In genomic region chr16:85286970-85287814, GRCh38 we compare ENCODE assay signal across 10 cellular contexts.
DNase-seq lines count a peak whose midpoint lies in the region; ATAC-seq and TF ChIP-seq lines count a peak whose summit lies in the region.
"Had no signal": no experiment of that assay in that cellular context is flagged by ENCODE, and none has a peak within 500 bp of the region (broad histone marks: within the 10 kb centered on the region; RNA-seq: fewer than 3 reads in every experiment).

No MANE protein-coding gene starts in this region.

- DNase-seq in HCT116 (ENCODE audit: low read depth, low spot score) (no peak), suprapubic skin (ENCODE audit: low spot score in 2 of 2) (peak in 1 of 2 donors; percentile 77), GM19240 (ENCODE audit: insufficient read length, low spot score) (no peak), activated gamma-delta T cell (lab: John Stamatoyannopoulos, UW) (no peak)
- no peak for DNase-seq in stimulated activated CD4-positive, alpha-beta T cell treated with anti-CD3 and anti-CD28 coated beads, Interleukin-4, amount 100 ng/mL, for 24 hours
- DNase-seq: activated naive CD4-positive, alpha-beta T cell treated with anti-CD3 and anti-CD28 coated beads, Interleukin-2, amount 10 ng/mL, durations not matched to agents 7 days and 5 days; T-helper 2 cell had no signal

- peaks cover 0 to 3% (median 0%) of the 10 kb centered on the region in 5 experiments for H3K9me3 Mint-ChIP-seq in brain
- H3K9me3 Mint-ChIP-seq: activated naive CD4-positive, alpha-beta T cell treated with anti-CD3 and anti-CD28 coated beads, Interleukin-2, amount 10 ng/mL, durations not matched to agents 7 days and 5 days had no signal

- ATAC-seq in HCT116 (peak; percentile 47), GM19467 (IDR thresholded peaks at IDR 0.05; ENCODE audit: unreplicated experiment) (no peak)

- H3K27ac Mint-ChIP-seq in brain = peak overlapping the region; percentile 83 to 97 (median 93)
- H3K27ac Mint-ChIP-seq: activated naive CD4-positive, alpha-beta T cell treated with anti-CD3 and anti-CD28 coated beads, Interleukin-2, amount 10 ng/mL, durations not matched to agents 7 days and 5 days had no signal

- H3K9me3 ChIP-seq in HCT116 (ENCODE audit: control insufficient read depth in 1 of 2, insufficient read depth in 1 of 2, low read depth in 1 of 2, low read length in 2 of 2) (no peaks in the 10 kb centered on the region), suprapubic skin (no peaks in the 10 kb centered on the region)

- BruUV-seq in HCT116 (replicated peaks; lab: Mats Ljungman, UMichigan) = no TSS peak

- H3K9me2 ChIP-seq in HCT116 (ENCODE audit: insufficient read depth) = no peaks in the 10 kb centered on the region

- TF ChIP-seq POLR2A in HCT116 (IDR thresholded peaks at IDR 0.05; ENCODE audit: borderline replicate concordance, extremely low read depth, insufficient read depth, insufficient read length) (no peak), suprapubic skin (IDR thresholded peaks at IDR 0.05) (no peak)

- H2AFZ ChIP-seq in HCT116 (ENCODE audit: low read depth, low read length, poor library complexity, severe bottlenecking) = no peak overlapping the region

- no peak for TF ChIP-seq EP300 in suprapubic skin (IDR thresholded peaks at IDR 0.05)

- H3K4me2 ChIP-seq in HCT116 (ENCODE audit: low read length) = no peak overlapping the region

- no peaks in the 10 kb centered on the region for H3K36me3 ChIP-seq in HCT116 (ENCODE audit: control insufficient read depth in 1 of 2, insufficient read depth in 2 of 2, low read length in 2 of 2)
- H3K36me3 ChIP-seq in suprapubic skin = no peaks in the 10 kb centered on the region

- H3K27ac ChIP-seq in HCT116 (ENCODE audit: low read depth, low read length) (no peak overlapping the region), layer of hippocampus (ENCODE audit: low read depth, low read length) (peak overlapping the region; percentile 93), suprapubic skin (peak overlapping the region; percentile 84)

- H3K27me3 Mint-ChIP-seq in brain = peaks cover 2% of the 10 kb centered on the region

- POLR2A ChIA-PET in HCT116 (lab: Charles Lee) = no interaction called here

- H3K27me3 ChIP-seq in HCT116 (ENCODE audit: insufficient read depth, low read length) = no peaks in the 10 kb centered on the region
- no peaks in the 10 kb centered on the region for H3K27me3 ChIP-seq in layer of hippocampus (ENCODE audit: control insufficient read depth, insufficient read depth, low read length)
- H3K27me3 ChIP-seq in suprapubic skin = no peaks in the 10 kb centered on the region

- H4K20me1 ChIP-seq in HCT116 (ENCODE audit: insufficient read depth) = no peaks in the 10 kb centered on the region; the same call in 1 of the 2 replicates

- peak overlapping the region in 2 of 5 experiments; percentile 8 to 38 for H3K4me3 Mint-ChIP-seq in brain
- H3K4me3 Mint-ChIP-seq: activated naive CD4-positive, alpha-beta T cell treated with anti-CD3 and anti-CD28 coated beads, Interleukin-2, amount 10 ng/mL, durations not matched to agents 7 days and 5 days had no signal

- RAD21 ChIA-PET in HCT116 (lab: Charles Lee; ENCODE audit: low non-redundant PET in 1 of 2, low total read pairs in 2 of 2, uncharacterized antibody in 2 of 2, unreplicated experiment in 2 of 2) = no interaction called here

- peaks cover 79% of the 10 kb centered on the region for H3K4me1 Mint-ChIP-seq in brain
- H3K4me1 Mint-ChIP-seq: activated naive CD4-positive, alpha-beta T cell treated with anti-CD3 and anti-CD28 coated beads, Interleukin-2, amount 10 ng/mL, durations not matched to agents 7 days and 5 days had no signal

- H3K4me1 ChIP-seq in HCT116 (ENCODE audit: control insufficient read depth in 1 of 2, insufficient read depth in 2 of 2, low read length in 2 of 2) (no peaks in the 10 kb centered on the region), suprapubic skin (peaks cover 40% of the 10 kb centered on the region)

- WGBS in suprapubic skin = 47% methylated on average over 23 of the region's 33 CpGs

- H3K4me3 ChIP-seq in HCT116 (replicated peaks in 1 of 2; ENCODE audit: low read depth in 1 of 2, low read length in 2 of 2) = no peak overlapping the region
- peak overlapping the region; percentile 22 for H3K4me3 ChIP-seq in suprapubic skin

- no peak overlapping the region for H3K9ac ChIP-seq in HCT116 (ENCODE audit: low read length)

- no peak for TF ChIP-seq CTCF in HCT116 (IDR thresholded peaks at IDR 0.05 in 2 of 3, conservative IDR thresholded peaks at IDR 0.05 in 1 of 3; ENCODE audit: borderline replicate concordance in 1 of 3, insufficient read depth in 1 of 3, low read depth in 2 of 3, low read length in 2 of 3)
- TF ChIP-seq CTCF in brain (conservative IDR thresholded peaks at IDR 0.05) = peak in 1 of 2 experiments; percentile 18
- no peak for TF ChIP-seq CTCF in suprapubic skin (IDR thresholded peaks at IDR 0.05)

- intact Hi-C loops in HCT116 (cut with micrococcal nuclease) = no loop called here

- H3K79me2 ChIP-seq in HCT116 (ENCODE audit: insufficient read depth, low read length) = no peaks in the 10 kb centered on the region

- CTCF ChIA-PET in HCT116 (lab: Charles Lee) = interaction anchor here (0.6 to 2.3 kb wide), 2 partner anchors 10 to 227 kb away, joined by 3 to 9 read pairs; no protein-coding TSS in a partner anchor

- TF ChIP-seq RAD21 in HCT116 (IDR thresholded peaks at IDR 0.05; ENCODE audit: low read depth) = no peak

- no peaks in the 10 kb centered on the region for H3K36me3 Mint-ChIP-seq in brain
- H3K36me3 Mint-ChIP-seq: activated naive CD4-positive, alpha-beta T cell treated with anti-CD3 and anti-CD28 coated beads, Interleukin-2, amount 10 ng/mL, durations not matched to agents 7 days and 5 days had no signal

TF ChIP-seq in HCT116, 20 proteins besides CTCF, POLR2A, EP300 and RAD21:
- TF ChIP-seq EZH2 (IDR thresholded peaks at IDR 0.05) (no peak), EZH2phosphoT487 (IDR thresholded peaks at IDR 0.05; ENCODE audit: borderline replicate concordance) (no peak), ELF1 (IDR thresholded peaks at IDR 0.05; ENCODE audit: borderline replicate concordance, low read depth) (no peak), CBX3 (IDR thresholded peaks at IDR 0.05; ENCODE audit: low read depth) (no peak), FOSL1 (IDR thresholded peaks at IDR 0.05; ENCODE audit: low read depth) (no peak), TCF7L2 (IDR thresholded peaks at IDR 0.05; ENCODE audit: borderline replicate concordance, extremely low read depth, insufficient read depth, insufficient read length) (no peak), ZBTB33 (IDR thresholded peaks at IDR 0.05; ENCODE audit: extremely low read depth, insufficient replicate concordance, low read length) (no peak), ZNF274 (IDR thresholded peaks at IDR 0.05; ENCODE audit: low read depth, low read length) (no peak), REST (IDR thresholded peaks at IDR 0.05; ENCODE audit: low read depth) (no peak), YY1 (IDR thresholded peaks at IDR 0.05; ENCODE audit: extremely low read depth, insufficient replicate concordance, low read depth, low read length) (no peak), POLR2AphosphoS5 (IDR thresholded peaks at IDR 0.05; ENCODE audit: low read depth, low read length) (no peak)
